In genomic region chr5:87311400-87312279, GRCh38 we compare ENCODE assay signal across 32 cellular contexts. TPM values are rescaled to one million over a fixed set of nuclear protein-coding genes. Genes with fewer than 3 reads are reported as not detected.
DNase-seq lines count a peak whose midpoint lies in the region; ATAC-seq and TF ChIP-seq lines count a peak whose summit lies in the region.
"Had no signal": no experiment of that assay in that cellular context is flagged by ENCODE, and none has a peak within 500 bp of the region (broad histone marks: within the 10 kb centered on the region; RNA-seq: fewer than 3 reads in every experiment).

No MANE protein-coding gene starts in this region.

- no peak for ATAC-seq in SK-N-SH treated with all-trans-retinoic acid at 6 μM for 48 hours
- ATAC-seq in natural killer cell treated with Interleukin-12 subunit alpha and Interleukin-12 subunit beta and Interleukin-15 and Interleukin-18, amount 100 ng/mL, for 72 hours: no peak
- ATAC-seq in Right ventricle myocardium inferior: no peak
- ATAC-seq: A549, GM12878, left cardiac atrium had no signal

- H3K36me3 ChIP-seq in SK-N-SH (replicated peaks in 1 of 2; ENCODE audit: control insufficient read depth in 1 of 2, insufficient read depth in 2 of 2, low read length in 1 of 2) (peaks cover 0 to 21% of the 10 kb centered on the region in 2 experiments), smooth muscle cell (ENCODE audit: low read depth) (no peaks in the 10 kb centered on the region)
- H3K36me3 ChIP-seq: HAP-1, pancreas, Peyer's patch had no signal

- DNase-seq in SK-N-SH (no peak), NCI-H526 (lab: John Stamatoyannopoulos, UW) (peak; percentile 56 to 78), iris pigment epithelial cell (ENCODE audit: low read depth) (peak; percentile 17), posterior cingulate gyrus (no peak), smooth muscle cell (lab: John Stamatoyannopoulos, UW; ENCODE audit: unreplicated experiment) (no peak), Right ventricle myocardium inferior (ENCODE audit: missing footprints) (no peak)
- no peak for DNase-seq in natural killer cell treated with Interleukin-12 subunit alpha and Interleukin-12 subunit beta and Interleukin-15 and Interleukin-18, amount 100 ng/mL, for 72 hours (ENCODE audit: low spot score)
- DNase-seq: activated B cell treated with CpG ODN at 0.5 μM for 24 hours; activated CD4-positive, alpha-beta T cell treated with anti-CD3 and anti-CD28 coated beads, Interleukin-2, amount 10 ng/mL, durations not matched to agents 7 days and 5 days; activated gamma-delta T cell; activated T-cell treated with anti-CD3 and anti-CD28 coated beads, Interleukin-2, amount 50 U/mL, for 1 hour; AML-193; CD4-positive, alpha-beta memory T cell; effector memory CD4-positive, alpha-beta T cell; hippocampal formation; left cardiac atrium; NCI-H1048; NCI-H2171; NCI-H510A; pancreas; spleen; stimulated activated CD8-positive, alpha-beta memory T cell treated with anti-CD3 and anti-CD28 coated beads, Interleukin-4, amount 100 ng/mL, for 48 hours; testis had no signal

- H4K20me1 ChIP-seq in SK-N-SH (ENCODE audit: insufficient read depth) (peaks cover 60% of the 10 kb centered on the region), smooth muscle cell (ENCODE audit: low read depth) (peaks cover 93% of the 10 kb centered on the region)

- intact Hi-C loops in posterior cingulate gyrus (cut with DNase I): no loop called here
- intact Hi-C loops in Right ventricle myocardium inferior (cut with DNase I): no loop called here

- POLR2A ChIA-PET in SK-N-SH (lab: Yijun Ruan, JAX): no interaction called here

- H3K27ac ChIP-seq in SK-N-SH (ENCODE audit: low read depth in 2 of 2, low read length in 1 of 2) (no peak overlapping the region; a peak in 1 of 4 replicates), smooth muscle cell (ENCODE audit: low read depth) (no peak overlapping the region)
- H3K27ac ChIP-seq: A549, coronary artery, epithelial cell of prostate, pancreas, Peyer's patch, spleen, testis had no signal

- no peaks in the 10 kb centered on the region for H3K27me3 Mint-ChIP-seq in natural killer cell treated with Interleukin-12 subunit alpha and Interleukin-12 subunit beta and Interleukin-15 and Interleukin-18, amount 100 ng/mL, for 72 hours
- H3K27me3 Mint-ChIP-seq: activated B cell treated with CpG ODN at 0.5 μM for 24 hours; activated CD4-positive, alpha-beta T cell treated with anti-CD3 and anti-CD28 coated beads, Interleukin-2, amount 10 ng/mL, durations not matched to agents 7 days and 5 days; CD4-positive, alpha-beta memory T cell; IgD-negative memory B cell; stimulated activated naive CD8-positive, alpha-beta T cell treated with anti-CD3 and anti-CD28 coated beads, Interleukin-15, Interleukin-2, amounts not matched to agents 100 ng/mL and 50 ng/mL, for 24 hours had no signal

- H2AFZ ChIP-seq in SK-N-SH (ENCODE audit: low read depth) (no peak overlapping the region), smooth muscle cell (ENCODE audit: low read depth) (no peak overlapping the region)

- 0 out of 2 replicates have a peak overlapping the region, but pooled peaks have one; percentile 13 for H3K4me2 ChIP-seq in SK-N-SH
- no peak overlapping the region for H3K4me2 ChIP-seq in smooth muscle cell
- H3K4me2 ChIP-seq: A549 had no signal

- WGBS in SK-N-SH (ENCODE audit: low lambda C conversion rate): 73% methylated on average over 4 of the region's 5 CpGs
- 87% methylated on average over 5 of the region's 5 CpGs for WGBS in smooth muscle cell (ENCODE audit: low lambda C conversion rate)

- H3K27ac Mint-ChIP-seq in natural killer cell treated with Interleukin-12 subunit alpha and Interleukin-12 subunit beta and Interleukin-15 and Interleukin-18, amount 100 ng/mL, for 72 hours: no peak overlapping the region
- H3K27ac Mint-ChIP-seq: activated B cell treated with CpG ODN at 0.5 μM for 24 hours; activated CD4-positive, alpha-beta T cell treated with anti-CD3 and anti-CD28 coated beads, Interleukin-2, amount 10 ng/mL, durations not matched to agents 7 days and 5 days; stimulated activated naive CD8-positive, alpha-beta T cell treated with anti-CD3 and anti-CD28 coated beads, Interleukin-15, Interleukin-2, amounts not matched to agents 100 ng/mL and 50 ng/mL, for 24 hours had no signal

- H3K79me2 ChIP-seq in SK-N-SH (ENCODE audit: insufficient read depth) (peaks cover 100% of the 10 kb centered on the region), smooth muscle cell (ENCODE audit: low read depth) (peaks cover 94% of the 10 kb centered on the region)

- H3K4me1 Mint-ChIP-seq in natural killer cell treated with Interleukin-12 subunit alpha and Interleukin-12 subunit beta and Interleukin-15 and Interleukin-18, amount 100 ng/mL, for 72 hours (ENCODE audit: low read depth in 2 of 2): peaks cover 35 to 40% of the 10 kb centered on the region in 2 donors

- peaks cover 5% of the 10 kb centered on the region for H3K36me3 Mint-ChIP-seq in natural killer cell treated with Interleukin-12 subunit alpha and Interleukin-12 subunit beta and Interleukin-15 and Interleukin-18, amount 100 ng/mL, for 72 hours

- H3K9me3 Mint-ChIP-seq in natural killer cell treated with Interleukin-12 subunit alpha and Interleukin-12 subunit beta and Interleukin-15 and Interleukin-18, amount 100 ng/mL, for 72 hours: no peaks in the 10 kb centered on the region
- H3K9me3 Mint-ChIP-seq: CD4-positive, alpha-beta memory T cell; stimulated activated naive CD8-positive, alpha-beta T cell treated with anti-CD3 and anti-CD28 coated beads, Interleukin-15, Interleukin-2, amounts not matched to agents 100 ng/mL and 50 ng/mL, for 24 hours had no signal

- H3K9me3 ChIP-seq in SK-N-SH (no peaks in the 10 kb centered on the region), smooth muscle cell (replicated peaks; ENCODE audit: low read depth) (no peaks in the 10 kb centered on the region)
- H3K9me3 ChIP-seq: A549, HAP-1, pancreas, Peyer's patch, spleen, testis had no signal

- no peak overlapping the region for H3K4me3 Mint-ChIP-seq in natural killer cell treated with Interleukin-12 subunit alpha and Interleukin-12 subunit beta and Interleukin-15 and Interleukin-18, amount 100 ng/mL, for 72 hours
- H3K4me3 Mint-ChIP-seq: activated B cell treated with CpG ODN at 0.5 μM for 24 hours; activated CD4-positive, alpha-beta T cell treated with anti-CD3 and anti-CD28 coated beads, Interleukin-2, amount 10 ng/mL, durations not matched to agents 7 days and 5 days; CD4-positive, alpha-beta memory T cell; IgD-negative memory B cell; stimulated activated naive CD8-positive, alpha-beta T cell treated with anti-CD3 and anti-CD28 coated beads, Interleukin-15, Interleukin-2, amounts not matched to agents 100 ng/mL and 50 ng/mL, for 24 hours had no signal

- H3K9me2 ChIP-seq in SK-N-SH: no peaks in the 10 kb centered on the region

- H3F3A ChIP-seq in SK-N-SH (replicated peaks; ENCODE audit: insufficient read depth) (peaks cover 4% of the 10 kb centered on the region), smooth muscle cell (ENCODE audit: low read depth) (peaks cover 3% of the 10 kb centered on the region)

- CTCF ChIA-PET in SK-N-SH (lab: Yijun Ruan, JAX): no interaction called here

- peaks cover 5 to 21% of the 10 kb centered on the region in 2 experiments; a peak in 2 of 4 replicates for H3K4me1 ChIP-seq in SK-N-SH (ENCODE audit: control insufficient read depth in 1 of 2, insufficient read depth in 2 of 2, low read depth in 1 of 2, low read length in 1 of 2)
- peaks cover 15% of the 10 kb centered on the region for H3K4me1 ChIP-seq in smooth muscle cell (ENCODE audit: low read depth)
- H3K4me1 ChIP-seq: A549, testis had no signal

- TF ChIP-seq EP300 in SK-N-SH (IDR thresholded peaks at IDR 0.05; ENCODE audit: borderline replicate concordance in 1 of 2, low read depth in 1 of 2, low read length in 1 of 2): no peak

- H3K4me3 ChIP-seq in SK-N-SH (ENCODE audit: low read depth in 2 of 2, low read length in 1 of 2): no peak overlapping the region
- H3K4me3 ChIP-seq in smooth muscle cell: no peak overlapping the region
- H3K4me3 ChIP-seq: A549, coronary artery, GM12878, HAP-1, pancreas, Peyer's patch, spleen, testis had no signal

- TF ChIP-seq RAD21 in SK-N-SH (IDR thresholded peaks at IDR 0.05; ENCODE audit: low read length): no peak

- TF ChIP-seq CTCF in SK-N-SH (IDR thresholded peaks at IDR 0.05) (no peak), smooth muscle cell (IDR thresholded peaks at IDR 0.05; ENCODE audit: borderline replicate concordance, insufficient read depth, poor library complexity, severe bottlenecking) (no peak)

- H3K27me3 ChIP-seq in SK-N-SH (ENCODE audit: insufficient read depth) (no peaks in the 10 kb centered on the region), smooth muscle cell (ENCODE audit: low read depth) (no peaks in the 10 kb centered on the region)
- H3K27me3 ChIP-seq: pancreas, Peyer's patch, spleen, testis had no signal

- H3K9ac ChIP-seq in SK-N-SH (no peak overlapping the region), smooth muscle cell (ENCODE audit: low read depth) (no peak overlapping the region)

TF ChIP-seq in SK-N-SH, 30 proteins besides CTCF, POLR2A, EP300 and RAD21 (continues in another document):
- peak; percentile 8; the same call in 1 of the 2 replicates for TF ChIP-seq PBX3 (IDR thresholded peaks at IDR 0.05)

TF ChIP-seq in SK-N-SH treated with all-trans-retinoic acid at 6 μM for 48 hours, 23 proteins besides CTCF, POLR2A, EP300 and RAD21 (continues in another document):
- TF ChIP-seq ZC3H10 (CRISPR knock-in tag; IDR thresholded peaks at IDR 0.05): no peak
- TF ChIP-seq PATZ1 (CRISPR knock-in tag; IDR thresholded peaks at IDR 0.05; ENCODE audit: borderline replicate concordance): no peak
- TF ChIP-seq OSR1 (CRISPR knock-in tag; IDR thresholded peaks at IDR 0.05): no peak
- no peak for TF ChIP-seq SNAI2 (CRISPR knock-in tag; IDR thresholded peaks at IDR 0.05)

RNA-seq across cellular contexts. Expression of gene RASA1, which starts 44.0 kb away (rescaled TPM):
- polyA plus RNA-seq in SK-N-SH (2012; rRNA removed): 49.1 and 57.9 TPM in 2 replicates
- 54.3 and 62.9 TPM in 2 replicates for polyA plus RNA-seq in SK-N-SH (2012; cell fraction: cytosol; rRNA removed)
- 59.4 and 118 TPM in 2 replicates for polyA plus RNA-seq in SK-N-SH (2012; cell fraction: nucleus; rRNA removed)
- total RNA-seq in natural killer cell treated with Interleukin-12 subunit alpha and Interleukin-12 subunit beta and Interleukin-15 and Interleukin-18, amount 100 ng/mL, for 72 hours: 10 to 100 TPM; 23.3 to 30.6 TPM
- 59.6 and 69.5 TPM in 2 replicates for total RNA-seq in smooth muscle cell
- polyA plus RNA-seq in smooth muscle cell: 21.3 and 28.9 TPM in 2 replicates
- total RNA-seq in Right ventricle myocardium inferior: 19.8 TPM

Comparison
In these comparisons a context has a peak if more than half of its experiments do, and no peak if none do; other contexts are left out.
1. DNase-seq: peak in NCI-H526 (2 of 2) and iris pigment epithelial cell (single experiment); none in SK-N-SH (single experiment), natural killer cell treated with Interleukin-12 subunit alpha and Interleukin-12 subunit beta and Interleukin-15 and Interleukin-18, amount 100 ng/mL, for 72 hours (single experiment), posterior cingulate gyrus (0 of 10), smooth muscle cell (single experiment) and Right ventricle myocardium inferior (single experiment).